20 cellular contexts compared by ENCODE assay signal in genomic region chr20:57980526-57980925, GRCh38.
"Had no signal": no experiment of that assay in that cellular context is flagged by ENCODE, and none has a peak within 500 bp of the region (broad histone marks: within the 10 kb centered on the region; RNA-seq: fewer than 3 reads in every experiment).

No MANE protein-coding gene starts in this region.

- H3K9me3 ChIP-seq: right atrium auricular region, upper lobe of left lung had no signal

- H3K27ac ChIP-seq: foreskin keratinocyte, right atrium auricular region, upper lobe of left lung had no signal

- H3K4me3 Mint-ChIP-seq: immature natural killer cell; naive thymus-derived CD4-positive, alpha-beta T cell; stimulated activated naive CD8-positive, alpha-beta T cell treated with anti-CD3 and anti-CD28 coated beads, Interleukin-15, Interleukin-2, amounts not matched to agents 100 ng/mL and 50 ng/mL, for 24 hours; T-cell had no signal

- H3K27me3 ChIP-seq: right atrium auricular region, upper lobe of left lung had no signal

- H3K4me3 ChIP-seq: lung, right atrium auricular region, upper lobe of left lung had no signal

- H3K9me3 Mint-ChIP-seq: immature natural killer cell; naive thymus-derived CD4-positive, alpha-beta T cell; stimulated activated naive CD8-positive, alpha-beta T cell treated with anti-CD3 and anti-CD28 coated beads, Interleukin-15, Interleukin-2, amounts not matched to agents 100 ng/mL and 50 ng/mL, for 24 hours; T-cell had no signal

- FAIRE-seq: small intestine had no signal

- H3K36me3 Mint-ChIP-seq: immature natural killer cell; naive thymus-derived CD4-positive, alpha-beta T cell; T-cell had no signal

- H3K4me1 ChIP-seq: foreskin keratinocyte, right atrium auricular region, upper lobe of left lung had no signal

- ATAC-seq: activated CD4-positive, CD25-positive, alpha-beta regulatory T cell treated with anti-CD3 and anti-CD28 coated beads, Interleukin-2, amount 50 U/mL, for 24 hours; foreskin keratinocyte; left cardiac atrium; naive thymus-derived CD4-positive, alpha-beta T cell; T-cell had no signal

- DNase-seq: activated naive CD4-positive, alpha-beta T cell; anterior cingulate cortex; cortex of kidney; effector CD8-positive, alpha-beta T cell; foreskin keratinocyte; immature natural killer cell; left cardiac atrium; midbrain; naive thymus-derived CD4-positive, alpha-beta T cell; nucleus accumbens; small intestine; stimulated activated CD4-positive, alpha-beta T cell treated with anti-CD3 and anti-CD28 coated beads, Interleukin-4, amount 100 ng/mL, for 4 hours; stimulated activated CD8-positive, alpha-beta memory T cell treated with anti-CD3 and anti-CD28 coated beads, Interleukin-4, amount 100 ng/mL, for 48 hours; T-cell; T1000; upper lobe of left lung had no signal

- H3K27ac Mint-ChIP-seq: immature natural killer cell; stimulated activated naive CD8-positive, alpha-beta T cell treated with anti-CD3 and anti-CD28 coated beads, Interleukin-15, Interleukin-2, amounts not matched to agents 100 ng/mL and 50 ng/mL, for 24 hours; T-cell had no signal

- H3K4me1 Mint-ChIP-seq: immature natural killer cell; naive thymus-derived CD4-positive, alpha-beta T cell; T-cell had no signal

- H3K36me3 ChIP-seq: right atrium auricular region, upper lobe of left lung had no signal
